ENCODE assay signal across 18 cellular contexts in genomic region chr18:14969507-14969906, GRCh38.
"Had no signal": no experiment of that assay in that cellular context is flagged by ENCODE, and none has a peak within 500 bp of the region (broad histone marks: within the 10 kb centered on the region; RNA-seq: fewer than 3 reads in every experiment).

No MANE protein-coding gene starts in this region.

- H3K9me3 ChIP-seq: body of pancreas, spleen, tibial nerve had no signal

- H3K4me1 Mint-ChIP-seq: activated naive CD8-positive, alpha-beta T cell treated with anti-CD3 and anti-CD28 coated beads, Interleukin-2, amount 50 U/mL, for 24 hours; mesothelial cell of epicardium; naive thymus-derived CD8-positive, alpha-beta T cell had no signal

- H3K27ac ChIP-seq: body of pancreas, foreskin keratinocyte, spleen, tibial nerve had no signal

- H3K4me3 Mint-ChIP-seq: activated CD4-positive, alpha-beta memory T cell treated with anti-CD3 and anti-CD28 coated beads for 36 hours; activated naive CD8-positive, alpha-beta T cell treated with anti-CD3 and anti-CD28 coated beads, Interleukin-2, amount 50 U/mL, for 24 hours; activated T-cell treated with anti-CD3 and anti-CD28 coated beads, Interleukin-2, amount 50 U/mL, for 72 hours; mesothelial cell of epicardium; naive thymus-derived CD8-positive, alpha-beta T cell; stimulated activated naive CD8-positive, alpha-beta T cell treated with anti-CD3 and anti-CD28 coated beads, Interleukin-15, Interleukin-2, amounts not matched to agents 100 ng/mL and 50 ng/mL, for 24 hours; T-helper 17 cell had no signal

- H3K4me3 ChIP-seq: body of pancreas, spleen, tibial nerve had no signal

- H3K27me3 Mint-ChIP-seq: activated CD4-positive, alpha-beta memory T cell treated with anti-CD3 and anti-CD28 coated beads for 36 hours; activated naive CD8-positive, alpha-beta T cell treated with anti-CD3 and anti-CD28 coated beads, Interleukin-2, amount 50 U/mL, for 24 hours; naive thymus-derived CD8-positive, alpha-beta T cell; progenitor cell of endocrine pancreas; stimulated activated naive CD8-positive, alpha-beta T cell treated with anti-CD3 and anti-CD28 coated beads, Interleukin-15, Interleukin-2, amounts not matched to agents 100 ng/mL and 50 ng/mL, for 24 hours had no signal

- H3K27me3 ChIP-seq: body of pancreas, foreskin keratinocyte, spleen, tibial nerve had no signal

- H3K36me3 ChIP-seq: spleen, tibial nerve had no signal

- H3K36me3 Mint-ChIP-seq: activated CD4-positive, alpha-beta memory T cell treated with anti-CD3 and anti-CD28 coated beads for 36 hours; mesothelial cell of epicardium; naive thymus-derived CD8-positive, alpha-beta T cell had no signal

- DNase-seq: activated CD4-positive, alpha-beta memory T cell treated with anti-CD3 and anti-CD28 coated beads for 36 hours; activated CD4-positive, alpha-beta T cell treated with anti-CD3 and anti-CD28 coated beads for 48 hours; activated effector memory CD4-positive, alpha-beta T cell treated with anti-CD3 and anti-CD28 coated beads, Interleukin-2, amount 50 U/mL, for 16 hours; activated naive CD4-positive, alpha-beta T cell treated with anti-CD3 and anti-CD28 coated beads, Interleukin-2, amount 50 U/mL, for 16 hours; activated naive CD8-positive, alpha-beta T cell treated with anti-CD3 and anti-CD28 coated beads, Interleukin-2, amount 50 U/mL, for 24 hours; activated T-cell treated with anti-CD3 and anti-CD28 coated beads, Interleukin-2, amount 50 U/mL, for 72 hours; body of pancreas; foreskin keratinocyte; left ventricle myocardium superior; naive thymus-derived CD8-positive, alpha-beta T cell; retina; spleen; substantia nigra; T-helper 17 cell had no signal

- H3K4me1 ChIP-seq: body of pancreas, foreskin keratinocyte, tibial nerve had no signal

- H3K27ac Mint-ChIP-seq: activated CD4-positive, alpha-beta memory T cell treated with anti-CD3 and anti-CD28 coated beads for 36 hours; activated naive CD8-positive, alpha-beta T cell treated with anti-CD3 and anti-CD28 coated beads, Interleukin-2, amount 50 U/mL, for 24 hours; activated T-cell treated with anti-CD3 and anti-CD28 coated beads, Interleukin-2, amount 50 U/mL, for 72 hours; mesothelial cell of epicardium; naive thymus-derived CD8-positive, alpha-beta T cell; progenitor cell of endocrine pancreas; stimulated activated naive CD8-positive, alpha-beta T cell treated with anti-CD3 and anti-CD28 coated beads, Interleukin-15, Interleukin-2, amounts not matched to agents 100 ng/mL and 50 ng/mL, for 24 hours; T-helper 17 cell had no signal

- ATAC-seq: activated naive CD8-positive, alpha-beta T cell treated with anti-CD3 and anti-CD28 coated beads, Interleukin-2, amount 50 U/mL, for 24 hours; activated T-cell treated with anti-CD3 and anti-CD28 coated beads, Interleukin-2, amount 50 U/mL, for 72 hours; body of pancreas; foreskin keratinocyte; left ventricle myocardium superior; naive thymus-derived CD8-positive, alpha-beta T cell; T-helper 17 cell had no signal

- H3K9me3 Mint-ChIP-seq: activated CD4-positive, alpha-beta memory T cell treated with anti-CD3 and anti-CD28 coated beads for 36 hours; activated naive CD8-positive, alpha-beta T cell treated with anti-CD3 and anti-CD28 coated beads, Interleukin-2, amount 50 U/mL, for 24 hours; activated T-cell treated with anti-CD3 and anti-CD28 coated beads, Interleukin-2, amount 50 U/mL, for 72 hours; stimulated activated naive CD8-positive, alpha-beta T cell treated with anti-CD3 and anti-CD28 coated beads, Interleukin-15, Interleukin-2, amounts not matched to agents 100 ng/mL and 50 ng/mL, for 24 hours had no signal
